In genomic region chr9:134234687-134235359, GRCh38 we compare ENCODE assay signal across 25 cellular contexts.
"Had no signal": no experiment of that assay in that cellular context is flagged by ENCODE, and none has a peak within 500 bp of the region (broad histone marks: within the 10 kb centered on the region; RNA-seq: fewer than 3 reads in every experiment).

No MANE protein-coding gene starts in this region.

- H3K4me3 ChIP-seq: K562, Peyer's patch, SK-N-MC had no signal

- H3K9me3 Mint-ChIP-seq: activated CD4-positive, alpha-beta memory T cell treated with anti-CD3 and anti-CD28 coated beads, Interleukin-2, amount 10 ng/mL, durations not matched to agents 7 days and 5 days; activated naive CD4-positive, alpha-beta T cell treated with anti-CD3 and anti-CD28 coated beads, Interleukin-2, amount 50 U/mL, for 24 hours; central memory CD8-positive, alpha-beta T cell had no signal

- ATAC-seq: activated CD4-positive, alpha-beta T cell treated with anti-CD3 and anti-CD28 coated beads for 36 hours had no signal

- H3K27ac Mint-ChIP-seq: activated CD4-positive, alpha-beta memory T cell treated with anti-CD3 and anti-CD28 coated beads, Interleukin-2, amount 10 ng/mL, durations not matched to agents 7 days and 5 days; activated CD4-positive, alpha-beta T cell treated with anti-CD3 and anti-CD28 coated beads for 36 hours; activated naive CD4-positive, alpha-beta T cell treated with anti-CD3 and anti-CD28 coated beads, Interleukin-2, amount 50 U/mL, for 24 hours had no signal

- H3K27me3 ChIP-seq: Peyer's patch had no signal

- DNase-seq: activated CD4-positive, alpha-beta memory T cell treated with anti-CD3 and anti-CD28 coated beads, Interleukin-2, amount 10 ng/mL, durations not matched to agents 7 days and 5 days; activated CD4-positive, alpha-beta T cell treated with anti-CD3 and anti-CD28 coated beads for 36 hours; activated CD4-positive, alpha-beta T cell treated with anti-CD3 and anti-CD28 coated beads, Interleukin-2, amount 50 U/mL, for 1 hour; activated CD8-positive, alpha-beta memory T cell treated with anti-CD3 and anti-CD28 coated beads, Interleukin-2, amount 50 U/mL, for 48 hours; activated naive CD4-positive, alpha-beta T cell; activated T-cell treated with anti-CD3 and anti-CD28 coated beads, Interleukin-2, amount 50 U/mL, for 1 hour; aorta; Karpas-422; MM.1S; NCI-H1105; NCI-H1436; NCI-H1694 treated with DMSO at 0.1 percent for 48 hours; NCI-H2029 treated with DMSO at 0.1 percent for 48 hours; NCI-H345; NCI-H510A treated with DMSO at 0.1 percent for 48 hours; NCI-H69; NK-92 treated with Interleukin-12 subunit alpha and Interleukin-12 subunit beta, amount 100 ng/mL, for 24 hours; Peyer's patch; SHP77 treated with DMSO at 0.1 percent for 48 hours; T-helper 1 cell; WERI-Rb-1 had no signal

- H3K4me3 Mint-ChIP-seq: activated CD4-positive, alpha-beta memory T cell treated with anti-CD3 and anti-CD28 coated beads, Interleukin-2, amount 10 ng/mL, durations not matched to agents 7 days and 5 days; activated CD4-positive, alpha-beta T cell treated with anti-CD3 and anti-CD28 coated beads for 36 hours; activated naive CD4-positive, alpha-beta T cell treated with anti-CD3 and anti-CD28 coated beads, Interleukin-2, amount 50 U/mL, for 24 hours; central memory CD8-positive, alpha-beta T cell had no signal

- H3K27me3 Mint-ChIP-seq: activated CD4-positive, alpha-beta memory T cell treated with anti-CD3 and anti-CD28 coated beads, Interleukin-2, amount 10 ng/mL, durations not matched to agents 7 days and 5 days; activated CD4-positive, alpha-beta T cell treated with anti-CD3 and anti-CD28 coated beads for 36 hours; activated naive CD4-positive, alpha-beta T cell treated with anti-CD3 and anti-CD28 coated beads, Interleukin-2, amount 50 U/mL, for 24 hours had no signal

- H3K36me3 Mint-ChIP-seq: activated naive CD4-positive, alpha-beta T cell treated with anti-CD3 and anti-CD28 coated beads, Interleukin-2, amount 50 U/mL, for 24 hours had no signal

- H3K36me3 ChIP-seq: Peyer's patch, WERI-Rb-1 had no signal

- H3K27ac ChIP-seq: Peyer's patch, SK-N-MC, WERI-Rb-1 had no signal

- H3K4me1 Mint-ChIP-seq: activated CD4-positive, alpha-beta memory T cell treated with anti-CD3 and anti-CD28 coated beads, Interleukin-2, amount 10 ng/mL, durations not matched to agents 7 days and 5 days; activated CD4-positive, alpha-beta T cell treated with anti-CD3 and anti-CD28 coated beads for 36 hours; activated naive CD4-positive, alpha-beta T cell treated with anti-CD3 and anti-CD28 coated beads, Interleukin-2, amount 50 U/mL, for 24 hours; central memory CD8-positive, alpha-beta T cell had no signal
